Comparison of ENCODE assay signal across 8 cellular contexts in the genomic region with DNA sequence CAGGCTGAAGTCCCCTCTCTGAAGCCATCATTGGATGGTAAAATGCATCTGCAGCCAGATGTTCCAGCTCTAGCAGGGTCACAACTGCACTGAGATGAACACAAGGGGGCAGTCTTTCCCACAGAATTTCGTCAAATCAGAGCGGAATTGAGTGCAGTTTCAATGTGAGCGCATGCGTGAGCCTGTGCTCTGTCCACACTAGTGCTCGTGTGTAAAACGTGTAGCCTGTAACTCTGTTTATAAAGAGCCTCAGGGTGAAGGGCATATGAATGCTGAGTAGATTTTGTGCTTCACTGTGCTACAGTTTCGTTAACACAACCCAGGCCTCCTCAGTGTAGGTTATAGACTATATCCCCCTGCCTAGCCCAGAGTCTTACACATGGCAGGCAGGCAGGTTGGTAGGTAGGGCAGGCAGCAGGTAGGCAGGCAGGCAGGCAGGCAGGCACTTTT.
DNase-seq lines count a peak whose midpoint lies in the region; ATAC-seq and TF ChIP-seq lines count a peak whose summit lies in the region.

No MANE protein-coding gene starts in this region.

- H3K36me3 ChIP-seq in iPS-18a (ENCODE audit: control insufficient read depth, low read depth, low read length): no peaks in the 10 kb centered on the region

- H3K4me3 ChIP-seq in astrocyte of the spinal cord (ENCODE audit: low read depth, low read length) (no peak overlapping the region), iPS-18a (ENCODE audit: low read length) (peak overlapping the region; percentile 46)

- no peaks in the 10 kb centered on the region for H3K9me3 ChIP-seq in iPS-18a (ENCODE audit: control insufficient read depth, low read depth, low read length)

- no peak overlapping the region for H3K27ac ChIP-seq in iPS-18a (ENCODE audit: low read length)

- H3K4me1 ChIP-seq in iPS-18a (ENCODE audit: control insufficient read depth, low read depth, low read length): no peaks in the 10 kb centered on the region

- H3K9me3 Mint-ChIP-seq in T-helper 2 cell treated with Interferon-gamma antibody and Interleukin-4, amounts not matched to agents 5 μg/mL and 100 μg/mL, for 36 hours: no peaks in the 10 kb centered on the region

- TF ChIP-seq CTCF in astrocyte of the spinal cord (IDR thresholded peaks at IDR 0.05; ENCODE audit: low read depth, low read length): peak; percentile 83

- H3K27ac Mint-ChIP-seq in T-helper 2 cell treated with Interferon-gamma antibody and Interleukin-4, amounts not matched to agents 5 μg/mL and 100 μg/mL, for 36 hours: no peak overlapping the region

- peak overlapping the region; percentile 53 for H3K4me3 Mint-ChIP-seq in T-helper 2 cell treated with Interferon-gamma antibody and Interleukin-4, amounts not matched to agents 5 μg/mL and 100 μg/mL, for 36 hours

- peaks cover 8% of the 10 kb centered on the region for H3K27me3 Mint-ChIP-seq in T-helper 2 cell treated with Interferon-gamma antibody and Interleukin-4, amounts not matched to agents 5 μg/mL and 100 μg/mL, for 36 hours (ENCODE audit: low read depth)

- in situ Hi-C loops in astrocyte of the spinal cord (cut with HindIII; ENCODE audit: low sequenced_read_pairs): no loop called here

- H3K4me1 Mint-ChIP-seq in T-helper 2 cell treated with Interferon-gamma antibody and Interleukin-4, amounts not matched to agents 5 μg/mL and 100 μg/mL, for 36 hours (ENCODE audit: low read depth): peaks cover 3% of the 10 kb centered on the region

- H3K36me3 Mint-ChIP-seq in T-helper 2 cell treated with Interferon-gamma antibody and Interleukin-4, amounts not matched to agents 5 μg/mL and 100 μg/mL, for 36 hours (ENCODE audit: low read depth): no peaks in the 10 kb centered on the region

- H3K9ac ChIP-seq in iPS-18a (ENCODE audit: low read length): no peak overlapping the region

- peak; percentile 93 for ATAC-seq in HG02678 (IDR thresholded peaks at IDR 0.05; ENCODE audit: unreplicated experiment)

- peak; percentile 56 for DNase-seq in NK-92 treated with Interleukin-12 subunit alpha and Interleukin-12 subunit beta, amount 100 ng/mL, for 24 hours (lab: John Stamatoyannopoulos, UW)
- no peak for DNase-seq in NK-92 (lab: John Stamatoyannopoulos, UW; ENCODE audit: unreplicated experiment)
- peak; percentile 51 for DNase-seq in NCI-H1092 (lab: John Stamatoyannopoulos, UW)
- peak; percentile 74 for DNase-seq in T-helper 2 cell treated with Interferon-gamma antibody and Interleukin-4, amounts not matched to agents 5 μg/mL and 100 μg/mL, for 36 hours (ENCODE audit: low spot score)
- peak; percentile 75 for DNase-seq in astrocyte of the spinal cord (ENCODE audit: low read depth, low spot score)
- peak; percentile 64 to 85 (median 65) for DNase-seq in stimulated activated CD4-positive, alpha-beta T cell treated with anti-CD3 and anti-CD28 coated beads, Interleukin-12 subunit alpha, Interleukin-12 subunit beta, amount 100 ng/mL, for 48 hours (ENCODE audit: low read depth in 2 of 3, low spot score in 1 of 3)

- H3K27me3 ChIP-seq in iPS-18a (ENCODE audit: control insufficient read depth, insufficient read depth, low read length): no peaks in the 10 kb centered on the region
